Comparison of ENCODE assay signal across 22 cellular contexts in the genomic region with DNA sequence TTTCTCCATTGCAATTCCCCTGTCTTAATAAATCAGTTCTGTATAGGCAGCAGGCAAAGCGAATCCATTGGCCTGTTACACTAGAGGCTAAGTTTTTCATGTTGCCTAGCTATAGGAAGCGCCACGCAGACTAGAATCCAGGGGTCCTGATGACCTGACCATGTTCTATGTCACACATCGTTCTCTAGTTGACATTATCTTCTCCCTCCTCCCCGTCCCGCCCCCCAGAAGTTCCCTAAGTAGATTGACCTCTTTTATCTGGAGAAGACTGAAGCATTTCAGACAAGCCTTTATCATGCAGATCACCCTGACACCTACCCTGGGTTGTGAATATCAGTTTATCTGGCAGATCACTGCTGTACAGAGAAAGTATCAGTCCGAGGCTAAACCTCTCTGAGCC. TPM values are rescaled to one million over a fixed set of nuclear protein-coding genes. Genes with fewer than 3 reads are reported as not detected.
A peak's percentile ranks its signal among the peaks of the same experiment; 100 is the strongest.
DNase-seq lines count a peak whose midpoint lies in the region; ATAC-seq, FAIRE-seq and TF ChIP-seq lines count a peak whose summit lies in the region.
"Had no signal": no experiment of that assay in that cellular context is flagged by ENCODE, and none has a peak within 500 bp of the region (broad histone marks: within the 10 kb centered on the region; RNA-seq: fewer than 3 reads in every experiment).

No MANE protein-coding gene starts in this region.

- H3K4me1 ChIP-seq in GM23338 (ENCODE audit: insufficient read depth) (peaks cover 12% of the 10 kb centered on the region), H1 (replicated peaks in 1 of 4; ENCODE audit: control insufficient read depth in 3 of 4, insufficient read depth in 4 of 4, low read length in 3 of 4) (peaks cover 0 to 10% (median 5%) of the 10 kb centered on the region in 4 experiments; a peak in 3 of 7 replicates)
- H3K4me1 ChIP-seq: A549 had no signal

- no peak overlapping the region for H2AK5ac ChIP-seq in H1 (ENCODE audit: low read depth, low read length)

- H2BK15ac ChIP-seq in H1 (ENCODE audit: low read length): no peak overlapping the region

- H4K8ac ChIP-seq in H1 (ENCODE audit: extremely low read depth, insufficient read depth, low read length): no peak overlapping the region

- H4K20me1 ChIP-seq in GM23338 (replicated peaks; ENCODE audit: insufficient read depth) (no peaks in the 10 kb centered on the region), H1 (replicated peaks in 1 of 2; ENCODE audit: control insufficient read depth in 1 of 2, insufficient read depth in 2 of 2, low read length in 2 of 2) (no peaks in the 10 kb centered on the region)

- H3K9me2 ChIP-seq in GM23338 (ENCODE audit: insufficient read depth): no peaks in the 10 kb centered on the region

- POLR2A ChIA-PET in H1 (lab: Charles Lee; ENCODE audit: partially characterized antibody): interaction anchor here (1.1 kb wide), 1 partner anchor 10 kb away, joined by 3 read pairs; no protein-coding TSS in a partner anchor
- POLR2A ChIA-PET in activated CD8-positive, alpha-beta T cell treated with anti-CD3 and anti-CD28 coated beads, Interleukin-2, amount 10 ng/mL, durations not matched to agents 7 days and 5 days (lab: Charles Lee): no interaction called here

- H3K23ac ChIP-seq in H1 (ENCODE audit: insufficient read length): no peak overlapping the region

- no peaks in the 10 kb centered on the region for H3F3A ChIP-seq in GM23338 (replicated peaks; ENCODE audit: low read depth)

- 80% methylated on average over 7 of the region's 7 CpGs; no CpG with 5 or more reads in 1 of the 2 experiments for WGBS in H1 (ENCODE audit: extremely low coverage in 1 of 2, insufficient coverage in 1 of 2, insufficient read length in 1 of 2, insufficient replicate concordance in 2 of 2, low coverage in 1 of 2, low lambda C conversion rate in 2 of 2, missing lambda C conversion rate in 1 of 2), 2 experiments

- H3K4me1 Mint-ChIP-seq in GM23338 (peaks cover 19% of the 10 kb centered on the region), progenitor cell of endocrine pancreas (ENCODE audit: low read depth) (peaks cover 14% of the 10 kb centered on the region)
- H3K4me1 Mint-ChIP-seq in activated CD8-positive, alpha-beta T cell treated with anti-CD3 and anti-CD28 coated beads, Interleukin-2, amount 10 ng/mL, durations not matched to agents 7 days and 5 days (ENCODE audit: low read depth): peaks cover 3% of the 10 kb centered on the region
- H3K4me1 Mint-ChIP-seq: B cell, IgD-negative memory B cell had no signal

- no peak overlapping the region for H2BK5ac ChIP-seq in H1 (ENCODE audit: low read depth, low read length)

- H3K4me2 ChIP-seq in GM23338: peak overlapping the region; percentile 51
- peak overlapping the region; percentile 22 to 62; a peak in 3 of 4 replicates for H3K4me2 ChIP-seq in H1 (ENCODE audit: insufficient read depth in 1 of 2, low read depth in 2 of 2, low read length in 2 of 2)
- H3K4me2 ChIP-seq: A549 had no signal

- TF ChIP-seq EP300 in H1 (IDR thresholded peaks at IDR 0.05; ENCODE audit: borderline replicate concordance in 1 of 2, low read depth in 2 of 2, low read length in 2 of 2): no peak

- no peak overlapping the region for H3K4ac ChIP-seq in H1 (replicated peaks; ENCODE audit: insufficient read length, low read depth, low read length)

- H2AFZ ChIP-seq in GM23338: no peak overlapping the region; the same call in 1 of the 2 replicates
- H2AFZ ChIP-seq in H1 (ENCODE audit: low read length): no peak overlapping the region

- no peak overlapping the region for H2BK20ac ChIP-seq in H1 (ENCODE audit: low read length)

- H3K36me3 ChIP-seq in GM23338 (ENCODE audit: insufficient read depth) (no peaks in the 10 kb centered on the region), H1 (ENCODE audit: control insufficient read depth in 2 of 4, insufficient read depth in 4 of 4, low read length in 3 of 4) (no peaks in the 10 kb centered on the region)

- H3K79me1 ChIP-seq in H1 (ENCODE audit: low read depth, low read length): no peaks in the 10 kb centered on the region

- no peak overlapping the region for H4K5ac ChIP-seq in H1 (ENCODE audit: insufficient read length, low read depth, low read length)

- H3K23me2 ChIP-seq in H1 (ENCODE audit: low read depth, low read length): no peaks in the 10 kb centered on the region

- peak; percentile 62 for ATAC-seq in GM23338
- no peak for ATAC-seq in HG02798 (IDR thresholded peaks at IDR 0.05; ENCODE audit: poor library complexity, unreplicated experiment)
- ATAC-seq in activated CD8-positive, alpha-beta T cell treated with anti-CD3 and anti-CD28 coated beads, Interleukin-2, amount 10 ng/mL, durations not matched to agents 7 days and 5 days: no peak
- ATAC-seq: A549, PC-3 had no signal

- no peak for TF ChIP-seq POLR2A in H1 (IDR thresholded peaks at IDR 0.05; ENCODE audit: control extremely low read depth in 1 of 2, low read depth in 2 of 2, low read length in 2 of 2)

- CTCF ChIA-PET in H1 (lab: Charles Lee; ENCODE audit: partially characterized antibody): interaction anchor here (1.0 to 1.9 kb wide), 3 partner anchors 7 to 229 kb away, joined by 3 to 7 read pairs (median 5); no protein-coding TSS in a partner anchor
- CTCF ChIA-PET in activated CD8-positive, alpha-beta T cell treated with anti-CD3 and anti-CD28 coated beads, Interleukin-2, amount 10 ng/mL, durations not matched to agents 7 days and 5 days (lab: Charles Lee): interaction anchor here (1.0 kb wide), 1 partner anchor 177 kb away, joined by 3 read pairs; no protein-coding TSS in a partner anchor

- no peak overlapping the region for H3K56ac ChIP-seq in H1 (replicated peaks; ENCODE audit: insufficient read length, low read depth, low read length)

- H4K91ac ChIP-seq in H1 (replicated peaks; ENCODE audit: insufficient read length, low read length): no peak overlapping the region

- no peaks in the 10 kb centered on the region for H3K27me3 ChIP-seq in GM23338 (ENCODE audit: insufficient read depth)
- no peaks in the 10 kb centered on the region for H3K27me3 ChIP-seq in H1 (replicated peaks in 1 of 4; ENCODE audit: control insufficient read depth in 3 of 4, extremely low read depth in 1 of 4, insufficient read depth in 3 of 4, low read length in 3 of 4)

- no peaks in the 10 kb centered on the region for H3K9me3 Mint-ChIP-seq in GM23338
- no peaks in the 10 kb centered on the region for H3K9me3 Mint-ChIP-seq in progenitor cell of endocrine pancreas (ENCODE audit: low read depth)
- no peaks in the 10 kb centered on the region for H3K9me3 Mint-ChIP-seq in activated CD8-positive, alpha-beta T cell treated with anti-CD3 and anti-CD28 coated beads, Interleukin-2, amount 10 ng/mL, durations not matched to agents 7 days and 5 days (ENCODE audit: insufficient read depth)
- H3K9me3 Mint-ChIP-seq: IgD-negative memory B cell had no signal

- no peak for TF ChIP-seq RAD21 in H1 (IDR thresholded peaks at IDR 0.05 in 1 of 2, conservative IDR thresholded peaks at IDR 0.05 in 1 of 2; ENCODE audit: low read depth in 2 of 2, low read length in 2 of 2)

- H3K4me3 ChIP-seq in GM23338 (no peak overlapping the region), H1 (ENCODE audit: extremely low read depth in 1 of 4, insufficient read depth in 2 of 4, low read depth in 3 of 4, low read length in 4 of 4) (no peak overlapping the region)
- H3K4me3 ChIP-seq: A549 had no signal

- no peak overlapping the region for H3K18ac ChIP-seq in H1 (ENCODE audit: extremely low read depth, low read length)

- FAIRE-seq in H1 (lab: Jason Lieb, UNC): no peak
- FAIRE-seq: A549, GM12891 had no signal

- H2BK12ac ChIP-seq in H1 (ENCODE audit: low read depth, low read length): no peak overlapping the region

- TF ChIP-seq CTCF in GM23338 (conservative IDR thresholded peaks at IDR 0.05; ENCODE audit: low read depth in 2 of 2) (no peak), H1 (IDR thresholded peaks at IDR 0.05; ENCODE audit: control extremely low read depth in 1 of 3, insufficient read depth in 1 of 3, low read depth in 1 of 3, low read length in 3 of 3) (no peak), progenitor cell of endocrine pancreas (IDR thresholded peaks at IDR 0.05; ENCODE audit: unreplicated experiment) (no peak)

- H3K79me2 ChIP-seq in GM23338 (replicated peaks; ENCODE audit: insufficient read depth): no peaks in the 10 kb centered on the region
- no peaks in the 10 kb centered on the region for H3K79me2 ChIP-seq in H1 (ENCODE audit: control insufficient read depth in 1 of 2, insufficient read depth in 2 of 2, low read length in 2 of 2)

- H3K36me3 Mint-ChIP-seq in GM23338 (ENCODE audit: low read depth): no peaks in the 10 kb centered on the region
- H3K36me3 Mint-ChIP-seq in progenitor cell of endocrine pancreas (ENCODE audit: insufficient read depth): no peaks in the 10 kb centered on the region
- H3K36me3 Mint-ChIP-seq in activated CD8-positive, alpha-beta T cell treated with anti-CD3 and anti-CD28 coated beads, Interleukin-2, amount 10 ng/mL, durations not matched to agents 7 days and 5 days (ENCODE audit: low read depth): no peaks in the 10 kb centered on the region
- H3K36me3 Mint-ChIP-seq: IgD-negative memory B cell had no signal

- H3K27ac Mint-ChIP-seq in GM23338 (no peak overlapping the region), progenitor cell of endocrine pancreas (peak overlapping the region; percentile 71)
- no peak overlapping the region for H3K27ac Mint-ChIP-seq in activated CD8-positive, alpha-beta T cell treated with anti-CD3 and anti-CD28 coated beads, Interleukin-2, amount 10 ng/mL, durations not matched to agents 7 days and 5 days
- H3K27ac Mint-ChIP-seq: B cell, IgD-negative memory B cell had no signal

- DNase-seq in GM23338 (ENCODE audit: low spot score): peak; percentile 14
- DNase-seq in H1 (ENCODE audit: low read depth in 1 of 2, low spot score in 2 of 2): no peak
- peak; percentile 30 for DNase-seq in left kidney (ENCODE audit: low read depth, low spot score)
- no peak for DNase-seq in progenitor cell of endocrine pancreas (ENCODE audit: low spot score, unreplicated experiment)
- no peak for DNase-seq in NCI-H2029 treated with DMSO at 0.1 percent for 48 hours (lab: John Stamatoyannopoulos, UW)
- DNase-seq in activated CD8-positive, alpha-beta T cell treated with anti-CD3 and anti-CD28 coated beads, Interleukin-2, amount 10 ng/mL, durations not matched to agents 7 days and 5 days: no peak
- no peak for DNase-seq in NOMO-1 (lab: John Stamatoyannopoulos, UW; ENCODE audit: unreplicated experiment in 2 of 2)
- DNase-seq: DMS79 treated with DMSO at 0.1 percent for 48 hours, GOT3, Karpas-422, MV-4-11, NCI-H1105 treated with DMSO at 0.1 percent for 48 hours, NCI-H1694, NCI-H446 treated with DMSO at 0.1 percent for 48 hours, NCI-H526 treated with DMSO at 0.1 percent for 48 hours, PC-3, Right ventricle myocardium superior had no signal

- H3K4me3 Mint-ChIP-seq in GM23338 (peak overlapping the region; percentile 8; the same call in 1 of the 3 replicates), progenitor cell of endocrine pancreas (ENCODE audit: low read depth) (no peak overlapping the region)
- H3K4me3 Mint-ChIP-seq in activated CD8-positive, alpha-beta T cell treated with anti-CD3 and anti-CD28 coated beads, Interleukin-2, amount 10 ng/mL, durations not matched to agents 7 days and 5 days: no peak overlapping the region
- H3K4me3 Mint-ChIP-seq: B cell, IgD-negative memory B cell had no signal

- no peaks in the 10 kb centered on the region for H3K27me3 Mint-ChIP-seq in GM23338 (ENCODE audit: insufficient read depth, low read depth, poor library complexity)
- H3K27me3 Mint-ChIP-seq in progenitor cell of endocrine pancreas: no peaks in the 10 kb centered on the region
- H3K27me3 Mint-ChIP-seq in activated CD8-positive, alpha-beta T cell treated with anti-CD3 and anti-CD28 coated beads, Interleukin-2, amount 10 ng/mL, durations not matched to agents 7 days and 5 days (ENCODE audit: low read depth): peaks cover 9% of the 10 kb centered on the region
- H3K27me3 Mint-ChIP-seq: IgD-negative memory B cell had no signal

- H3K27ac ChIP-seq in GM23338 (ENCODE audit: low read depth): no peak overlapping the region
- no peak overlapping the region for H3K27ac ChIP-seq in H1 (ENCODE audit: low read depth, low read length)
- H3K27ac ChIP-seq: A549 had no signal

- no peak overlapping the region for H3K9ac ChIP-seq in H1 (replicated peaks in 1 of 4; ENCODE audit: extremely low read depth in 1 of 4, low read depth in 3 of 4, low read length in 3 of 4)

- H3K9me3 ChIP-seq in H1 (ENCODE audit: insufficient read depth in 2 of 2, low read depth in 1 of 2, low read length in 1 of 2): no peaks in the 10 kb centered on the region
- H3K9me3 ChIP-seq: A549 had no signal

- H2BK120ac ChIP-seq in H1 (replicated peaks; ENCODE audit: low read depth, low read length): no peak overlapping the region

- no peak overlapping the region for H3K14ac ChIP-seq in H1 (ENCODE audit: insufficient read length)

RNA-seq across cellular contexts. Expression of gene ZFYVE9, which starts 22.2 kb away (rescaled TPM):
- total RNA-seq in GM23338 (2014; rRNA removed; shearing (Covaris generic)): 26.5 and 27.3 TPM in 2 replicates
- polyA plus RNA-seq in GM23338 (2016; fragmentation: Nextera tagmentation; extraction: Ambion mirVana) (5.4 and 6.2 TPM in 2 replicates), H1 (2011; rRNA removed) (4.4 and 5.8 TPM in 2 replicates)
- 26.4 and 26.5 TPM in 2 replicates for total RNA-seq in H1 (2021; fragmentation: NEBNext Ultra II Directional; extraction: Animal tissue kit (Norgen Biotek cat#: 25700))
- 9.6 TPM for polyA plus RNA-seq in H1 (2011; cell fraction: cytosol; rRNA removed)
- 6.7 TPM for polyA plus RNA-seq in H1 (2011; cell fraction: nucleus; rRNA removed)
- polyA plus RNA-seq in H1 (2012, experiment 1 of 2): 12.1 to 17.9 TPM (median 14.8 TPM) in 4 replicates
- 0.87 TPM for polyA plus RNA-seq in H1 (2012, experiment 2 of 2)
- polyA plus RNA-seq in H1 (2013, experiment 1 of 2): 9.9 TPM
- 10.2 TPM for polyA plus RNA-seq in H1 (2013, experiment 2 of 2)
- polyA minus RNA-seq in H1 (2011; rRNA and poly(A)+ RNA removed): 34.3 and 42.8 TPM in 2 replicates
- polyA minus RNA-seq in H1 (2011; cell fraction: cytosol; rRNA and poly(A)+ RNA removed): 16.6 TPM
- polyA minus RNA-seq in H1 (2011; cell fraction: nucleus; rRNA and poly(A)+ RNA removed): 36.4 TPM
- 40.0 and 40.3 TPM in 2 replicates for total RNA-seq in progenitor cell of endocrine pancreas
- 1 to 10 TPM; 1.4 to 1.6 TPM for total RNA-seq in activated CD8-positive, alpha-beta T cell treated with anti-CD3 and anti-CD28 coated beads, Interleukin-2, amount 10 ng/mL, durations not matched to agents 7 days and 5 days

Comparison
In these comparisons a context has a peak if more than half of its experiments do, and no peak if none do; other contexts are left out.
1. DNase-seq: peak in GM23338 (single experiment) and left kidney (single experiment); none in H1 (0 of 2), progenitor cell of endocrine pancreas (single experiment), NCI-H2029 treated with DMSO at 0.1 percent for 48 hours (single experiment), activated CD8-positive, alpha-beta T cell treated with anti-CD3 and anti-CD28 coated beads, Interleukin-2, amount 10 ng/mL, durations not matched to agents 7 days and 5 days (single experiment) and NOMO-1 (0 of 2).
2. RNA of gene ZFYVE9, which starts 22.2 kb away (total RNA-seq): 40.0 to 40.3 TPM in progenitor cell of endocrine pancreas, 26.5 to 27.3 TPM in GM23338 and 26.4 to 26.5 TPM in H1; 1.4 to 1.6 TPM in activated CD8-positive, alpha-beta T cell treated with anti-CD3 and anti-CD28 coated beads, Interleukin-2, amount 10 ng/mL, durations not matched to agents 7 days and 5 days; every median in the first group is over 10 times any median in the second.